In the genomic region with DNA sequence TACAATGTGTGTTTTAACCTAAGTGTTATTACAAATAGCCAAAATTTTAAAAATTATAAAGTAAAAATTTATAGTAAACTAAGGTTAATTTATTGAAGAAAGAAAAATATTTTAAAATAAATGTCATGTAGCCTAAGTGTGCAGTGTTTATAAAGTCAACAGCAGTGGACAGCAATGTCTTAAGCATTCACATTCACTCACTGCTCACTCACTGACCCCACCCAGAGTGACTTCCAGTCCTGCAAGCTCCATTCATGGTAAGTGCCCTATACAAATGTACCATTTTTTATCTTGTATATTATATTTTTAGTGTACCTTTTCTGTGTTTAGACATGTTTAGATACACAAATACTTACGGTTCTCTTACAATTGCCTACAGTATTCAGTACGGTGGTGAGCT, we compare ENCODE assay signal across 20 cellular contexts.
"Had no signal": no experiment of that assay in that cellular context is flagged by ENCODE, and none has a peak within 500 bp of the region (broad histone marks: within the 10 kb centered on the region; RNA-seq: fewer than 3 reads in every experiment).

No MANE protein-coding gene starts in this region.

- FAIRE-seq: HepG2 had no signal

- DNase-seq: IMR-90, Kasumi-1, MM.1S, NCI-H1092 treated with DMSO at 0.1 percent for 48 hours, NCI-H1436, NCI-H187, NCI-H2029, NCI-H2081 treated with DMSO at 0.1 percent for 48 hours, NCI-H2171, NCI-H226, NCI-H446, NCI-H510A, NCI-H524 treated with DMSO at 0.1 percent for 48 hours, NCI-H69, NCI-H774, SHP77, SK-N-SH had no signal

- H3K9me3 ChIP-seq: SK-N-SH had no signal

- H3K27ac ChIP-seq: KMS-11, RWPE1 had no signal
